Comparison of ENCODE assay signal across 27 cellular contexts in genomic region chr1:25467616-25468015, GRCh38. TPM values are rescaled to one million over a fixed set of nuclear protein-coding genes. Genes with fewer than 3 reads are reported as not detected.
DNase-seq lines count a peak whose midpoint lies in the region; ATAC-seq, FAIRE-seq and TF ChIP-seq lines count a peak whose summit lies in the region.
"Had no signal": no experiment of that assay in that cellular context is flagged by ENCODE, and none has a peak within 500 bp of the region (broad histone marks: within the 10 kb centered on the region; RNA-seq: fewer than 3 reads in every experiment).

No MANE protein-coding gene starts in this region.

- H3K79me2 ChIP-seq in KMS-11 (ENCODE audit: insufficient read depth, low read depth): no peaks in the 10 kb centered on the region; the same call in 1 of the 2 replicates

- POLR2A ChIA-PET in activated naive CD8-positive, alpha-beta T cell treated with anti-CD3 and anti-CD28 coated beads, Interleukin-2, amount 10 ng/mL, durations not matched to agents 7 days and 5 days (lab: Charles Lee): interaction anchor here (0.6 kb wide), 1 partner anchor 220 kb away, joined by 3 read pairs; no protein-coding TSS in a partner anchor

- H4K20me1 ChIP-seq in KMS-11 (ENCODE audit: insufficient read depth): no peaks in the 10 kb centered on the region

- no peak for DNase-seq in activated naive CD4-positive, alpha-beta T cell treated with anti-CD3 and anti-CD28 coated beads, Interleukin-2, amount 50 U/mL, for 72 hours (ENCODE audit: low spot score in 2 of 2)
- no peak for DNase-seq in activated naive CD4-positive, alpha-beta T cell (lab: John Stamatoyannopoulos, UW)
- no peak for DNase-seq in activated naive CD8-positive, alpha-beta T cell treated with anti-CD3 and anti-CD28 coated beads, Interleukin-2, amount 10 ng/mL, durations not matched to agents 7 days and 5 days
- DNase-seq in pancreas (no peak), GM10266 (ENCODE audit: extremely low spot score) (no peak), amygdala (lab: John Stamatoyannopoulos, UW) (no peak)
- no peak for DNase-seq in stimulated activated CD4-positive, alpha-beta T cell treated with anti-CD3 and anti-CD28 coated beads, Interleukin-12 subunit alpha, Interleukin-12 subunit beta, amount 100 ng/mL, for 4 hours
- DNase-seq: activated CD4-positive, alpha-beta T cell treated with anti-CD3 and anti-CD28 coated beads, Interleukin-2, amount 50 U/mL, for 48 hours; activated T-cell treated with anti-CD3 and anti-CD28 coated beads, Interleukin-2, amount 50 U/mL, for 48 hours; anterior cingulate cortex; cerebellar nuclear complex; H9; hippocampal formation; islet precursor cell; KG1; NCI-H1694 treated with DMSO at 0.1 percent for 48 hours; SHP77; stimulated activated CD4-positive, alpha-beta T cell treated with anti-CD3 and anti-CD28 coated beads, Interleukin-2, amount 100 ng/mL, for 24 hours; stimulated activated naive B cell treated with anti-CD40 and anti-IgM and Interleukin-4, amounts not matched to agents 10 μg/mL and 1 μg/mL and 100 μg/mL, for 72 hours; SW 1271; transverse colon had no signal

- peaks cover 0 to 30% of the 10 kb centered on the region in 2 donors for H3K36me3 Mint-ChIP-seq in activated naive CD4-positive, alpha-beta T cell treated with anti-CD3 and anti-CD28 coated beads, Interleukin-2, amount 50 U/mL, for 72 hours
- H3K36me3 Mint-ChIP-seq in activated naive CD8-positive, alpha-beta T cell treated with anti-CD3 and anti-CD28 coated beads, Interleukin-2, amount 10 ng/mL, durations not matched to agents 7 days and 5 days: peaks cover 33% of the 10 kb centered on the region

- ATAC-seq in activated naive CD4-positive, alpha-beta T cell treated with anti-CD3 and anti-CD28 coated beads, Interleukin-2, amount 50 U/mL, for 72 hours: no peak
- peak; percentile 16 for ATAC-seq in activated naive CD8-positive, alpha-beta T cell treated with anti-CD3 and anti-CD28 coated beads, Interleukin-2, amount 10 ng/mL, durations not matched to agents 7 days and 5 days (ENCODE audit: low read depth)
- ATAC-seq in pancreas: peak in 3 of 4 donors; percentile 12 to 47 (median 23)
- ATAC-seq: stimulated activated naive B cell treated with anti-CD40 and anti-IgM and Interleukin-4, amounts not matched to agents 10 μg/mL and 1 μg/mL and 100 μg/mL, for 72 hours had no signal

- H3K9me3 Mint-ChIP-seq in activated naive CD4-positive, alpha-beta T cell treated with anti-CD3 and anti-CD28 coated beads, Interleukin-2, amount 50 U/mL, for 72 hours: no peaks in the 10 kb centered on the region
- no peaks in the 10 kb centered on the region for H3K9me3 Mint-ChIP-seq in activated naive CD8-positive, alpha-beta T cell treated with anti-CD3 and anti-CD28 coated beads, Interleukin-2, amount 10 ng/mL, durations not matched to agents 7 days and 5 days
- H3K9me3 Mint-ChIP-seq: H9; stimulated activated naive B cell treated with anti-CD40 and anti-IgM and Interleukin-4, amounts not matched to agents 10 μg/mL and 1 μg/mL and 100 μg/mL, for 72 hours had no signal

- H3K9ac ChIP-seq in KMS-11: peak overlapping the region; percentile 4; the same call in 1 of the 2 replicates

- no peak overlapping the region for H3K4me3 ChIP-seq in KMS-11 (IDR thresholded peaks at IDR 0.05; ENCODE audit: insufficient read depth, low read depth, low read length)
- H3K4me3 ChIP-seq in pancreas: no peak overlapping the region
- H3K4me3 ChIP-seq: lung, ovary, transverse colon had no signal

- H3K36me3 ChIP-seq in KMS-11 (ENCODE audit: insufficient read depth) (no peaks in the 10 kb centered on the region), pancreas (no peaks in the 10 kb centered on the region)
- H3K36me3 ChIP-seq: ovary, transverse colon had no signal

- H3K27ac ChIP-seq in KMS-11 (peak overlapping the region; percentile 53), pancreas (peak overlapping the region in 2 of 4 donors; percentile 17 to 19)
- H3K27ac ChIP-seq: C4-2B, epithelial cell of prostate, VCaP had no signal

- no peak for FAIRE-seq in pancreas (lab: Jason Lieb, UNC)

- 32 to 38% methylated on average over 1 of the region's 1 CpG for WGBS in pancreas, 2 donors

- H3K4me2 ChIP-seq in KMS-11: peak overlapping the region; percentile 64

- peak overlapping the region; percentile 21 to 32 for H3K27ac Mint-ChIP-seq in activated naive CD4-positive, alpha-beta T cell treated with anti-CD3 and anti-CD28 coated beads, Interleukin-2, amount 50 U/mL, for 72 hours
- H3K27ac Mint-ChIP-seq in activated naive CD8-positive, alpha-beta T cell treated with anti-CD3 and anti-CD28 coated beads, Interleukin-2, amount 10 ng/mL, durations not matched to agents 7 days and 5 days: peak overlapping the region; percentile 38
- H3K27ac Mint-ChIP-seq: stimulated activated naive B cell treated with anti-CD40 and anti-IgM and Interleukin-4, amounts not matched to agents 10 μg/mL and 1 μg/mL and 100 μg/mL, for 72 hours had no signal

- peak overlapping the region; percentile 6 for H3K4me3 Mint-ChIP-seq in activated naive CD8-positive, alpha-beta T cell treated with anti-CD3 and anti-CD28 coated beads, Interleukin-2, amount 10 ng/mL, durations not matched to agents 7 days and 5 days
- H3K4me3 Mint-ChIP-seq: H9; stimulated activated naive B cell treated with anti-CD40 and anti-IgM and Interleukin-4, amounts not matched to agents 10 μg/mL and 1 μg/mL and 100 μg/mL, for 72 hours had no signal

- TF ChIP-seq CTCF in KMS-11 (conservative IDR thresholded peaks at IDR 0.05; ENCODE audit: low read depth, low read length): no peak
- no peak for TF ChIP-seq CTCF in pancreas (IDR thresholded peaks at IDR 0.05)
- no peak for TF ChIP-seq CTCF in GM10266 (IDR thresholded peaks at IDR 0.05; ENCODE audit: control insufficient read depth, insufficient read depth, low read depth, missing control alignments)

- peaks cover 24% of the 10 kb centered on the region for H3K4me1 Mint-ChIP-seq in activated naive CD8-positive, alpha-beta T cell treated with anti-CD3 and anti-CD28 coated beads, Interleukin-2, amount 10 ng/mL, durations not matched to agents 7 days and 5 days

- H3K9me3 ChIP-seq in pancreas: no peaks in the 10 kb centered on the region
- H3K9me3 ChIP-seq: ovary, transverse colon had no signal

- no peak overlapping the region for H2AFZ ChIP-seq in KMS-11 (ENCODE audit: low read depth)

- peaks cover 54% of the 10 kb centered on the region for H3K4me1 ChIP-seq in KMS-11 (ENCODE audit: low read depth, poor library complexity, severe bottlenecking)
- peaks cover 12 to 25% (median 21%) of the 10 kb centered on the region in 3 donors for H3K4me1 ChIP-seq in pancreas

- intact Hi-C loops in pancreas (cut with DNase I): no loop called here

- no peaks in the 10 kb centered on the region for H3K27me3 Mint-ChIP-seq in activated naive CD8-positive, alpha-beta T cell treated with anti-CD3 and anti-CD28 coated beads, Interleukin-2, amount 10 ng/mL, durations not matched to agents 7 days and 5 days
- H3K27me3 Mint-ChIP-seq: stimulated activated naive B cell treated with anti-CD40 and anti-IgM and Interleukin-4, amounts not matched to agents 10 μg/mL and 1 μg/mL and 100 μg/mL, for 72 hours had no signal

- H3K27me3 ChIP-seq in KMS-11 (ENCODE audit: insufficient read depth, low read depth) (no peaks in the 10 kb centered on the region), pancreas (no peaks in the 10 kb centered on the region)
- H3K27me3 ChIP-seq: ovary, transverse colon had no signal

RNA-seq across cellular contexts. Expression of gene MACO1, which starts 36.9 kb away (rescaled TPM):
- total RNA-seq in activated naive CD4-positive, alpha-beta T cell treated with anti-CD3 and anti-CD28 coated beads, Interleukin-2, amount 50 U/mL, for 72 hours: 10 to 100 TPM; 14.3 to 19.7 TPM
- total RNA-seq in activated naive CD8-positive, alpha-beta T cell treated with anti-CD3 and anti-CD28 coated beads, Interleukin-2, amount 10 ng/mL, durations not matched to agents 7 days and 5 days: 10 to 100 TPM; 20.6 to 21.1 TPM
- 10 to 100 TPM; 19.6 to 28.2 (median 23.9) TPM for total RNA-seq in pancreas
- polyA plus RNA-seq in pancreas: 10 to 100 TPM in 1 of 2 donors, 1 to 10 TPM in 1; 8.8 to 14.4 TPM

RNA-seq across cellular contexts. Expression of gene RHCE, which starts 47.0 kb away (rescaled TPM):
- under 1 TPM in 1 of 2 donors, not detected in 1; 0.64 TPM for total RNA-seq in activated naive CD4-positive, alpha-beta T cell treated with anti-CD3 and anti-CD28 coated beads, Interleukin-2, amount 50 U/mL, for 72 hours
- under 1 TPM; 0.17 to 0.25 TPM for total RNA-seq in activated naive CD8-positive, alpha-beta T cell treated with anti-CD3 and anti-CD28 coated beads, Interleukin-2, amount 10 ng/mL, durations not matched to agents 7 days and 5 days
- total RNA-seq in pancreas: under 1 TPM; 0.24 to 0.90 (median 0.49) TPM
- under 1 TPM; 0.23 to 0.53 TPM for polyA plus RNA-seq in pancreas
- total RNA-seq: transverse colon had no signal

Comparison
In these comparisons a context has a peak if more than half of its experiments do, and no peak if none do; other contexts are left out.
1. ATAC-seq: peak in activated naive CD8-positive, alpha-beta T cell treated with anti-CD3 and anti-CD28 coated beads, Interleukin-2, amount 10 ng/mL, durations not matched to agents 7 days and 5 days (single experiment) and pancreas (3 of 4); none in activated naive CD4-positive, alpha-beta T cell treated with anti-CD3 and anti-CD28 coated beads, Interleukin-2, amount 50 U/mL, for 72 hours (0 of 2).